ENCODE assay signal across 10 cellular contexts in the genomic region with DNA sequence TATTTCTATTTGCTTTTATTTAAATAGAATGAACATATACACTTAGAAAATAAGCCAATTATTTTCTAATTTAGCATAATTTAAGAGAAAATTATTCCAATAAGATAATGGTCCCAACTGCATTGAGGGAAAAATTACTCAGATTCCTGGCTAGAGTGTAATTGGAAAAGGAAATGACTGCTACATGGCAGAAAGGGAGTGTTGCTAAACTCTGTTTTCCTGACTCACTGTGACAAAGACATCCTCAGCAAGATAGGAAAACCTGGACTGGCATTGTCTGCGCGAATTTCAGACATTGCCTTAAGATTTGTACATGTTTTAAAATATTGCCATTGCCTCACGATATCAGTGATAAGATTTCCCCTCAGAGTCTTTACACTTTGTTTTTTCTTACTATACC. TPM values are rescaled to one million over a fixed set of nuclear protein-coding genes. Genes with fewer than 3 reads are reported as not detected.
DNase-seq lines count a peak whose midpoint lies in the region; ATAC-seq and TF ChIP-seq lines count a peak whose summit lies in the region.
"Had no signal": no experiment of that assay in that cellular context is flagged by ENCODE, and none has a peak within 500 bp of the region (broad histone marks: within the 10 kb centered on the region; RNA-seq: fewer than 3 reads in every experiment).

No MANE protein-coding gene starts in this region.

- H3K4me3 ChIP-seq in MM.1S (ENCODE audit: low read length) = no peak overlapping the region

- H4K20me1 ChIP-seq in MM.1S (ENCODE audit: insufficient read depth, low read length) = no peaks in the 10 kb centered on the region

- DNase-seq in COLO829 (ENCODE audit: low spot score) = peak; percentile 40
- DNase-seq in M059J (ENCODE audit: low read depth) = peak; percentile 68
- no peak for DNase-seq in central memory CD8-positive, alpha-beta T cell (ENCODE audit: low spot score in 2 of 2)
- DNase-seq in natural killer cell = no peak
- DNase-seq in epidermal melanocyte (ENCODE audit: insufficient read length, low spot score) = no peak
- no peak for DNase-seq in MM.1S
- no peak for DNase-seq in activated gamma-delta T cell (lab: John Stamatoyannopoulos, UW)
- DNase-seq in globus pallidus (ENCODE audit: low spot score) = no peak
- DNase-seq: NCI-H510A; stimulated activated CD4-positive, alpha-beta T cell treated with anti-CD3 and anti-CD28 coated beads, Interleukin-4, amount 100 ng/mL, for 4 hours had no signal

- intact Hi-C loops in natural killer cell (cut with micrococcal nuclease) = no loop called here

- H3K27ac Mint-ChIP-seq in central memory CD8-positive, alpha-beta T cell (ENCODE audit: low read depth) = peak overlapping the region; percentile 41
- peak overlapping the region in 1 of 2 donors; percentile 42 for H3K27ac Mint-ChIP-seq in natural killer cell

- ATAC-seq in central memory CD8-positive, alpha-beta T cell (replicated peaks; ENCODE audit: extremely low read depth, poor library complexity, severe bottlenecking) = no peak
- no peak for ATAC-seq in natural killer cell

- H3K27ac ChIP-seq in MM.1S (ENCODE audit: low read length) = no peak overlapping the region

- no peaks in the 10 kb centered on the region for H3F3A ChIP-seq in MM.1S (ENCODE audit: insufficient read depth, low read length)

- H3K9me3 ChIP-seq in MM.1S (replicated peaks; ENCODE audit: insufficient read depth, low read length) = no peaks in the 10 kb centered on the region

- TF ChIP-seq CTCF in natural killer cell (IDR thresholded peaks at IDR 0.05) (no peak), MM.1S (IDR thresholded peaks at IDR 0.05; ENCODE audit: low read length) (no peak)

- H2AFZ ChIP-seq in MM.1S (ENCODE audit: low read length) = no peak overlapping the region

- H3K36me3 Mint-ChIP-seq in central memory CD8-positive, alpha-beta T cell (ENCODE audit: insufficient read depth) = peaks cover 14% of the 10 kb centered on the region
- no peaks in the 10 kb centered on the region for H3K36me3 Mint-ChIP-seq in natural killer cell

- no peaks in the 10 kb centered on the region for H3K9me3 Mint-ChIP-seq in central memory CD8-positive, alpha-beta T cell
- no peaks in the 10 kb centered on the region for H3K9me3 Mint-ChIP-seq in natural killer cell

- no peak overlapping the region for H3K9ac ChIP-seq in MM.1S (ENCODE audit: low read length)

- H3K4me1 Mint-ChIP-seq in central memory CD8-positive, alpha-beta T cell = peaks cover 38% of the 10 kb centered on the region
- peaks cover 34 to 37% of the 10 kb centered on the region in 2 donors for H3K4me1 Mint-ChIP-seq in natural killer cell

- no peaks in the 10 kb centered on the region for H3K36me3 ChIP-seq in MM.1S (replicated peaks; ENCODE audit: insufficient read depth, low read length)

- no peaks in the 10 kb centered on the region for H3K27me3 ChIP-seq in MM.1S (replicated peaks; ENCODE audit: insufficient read depth, low read length)

- peaks cover 13% of the 10 kb centered on the region for H3K4me1 ChIP-seq in MM.1S (ENCODE audit: low read length)

- peak overlapping the region; percentile 32 for H3K4me3 Mint-ChIP-seq in central memory CD8-positive, alpha-beta T cell
- peak overlapping the region; percentile 80 for H3K4me3 Mint-ChIP-seq in natural killer cell

- H3K79me2 ChIP-seq in MM.1S (ENCODE audit: low read length) = no peaks in the 10 kb centered on the region

- no peaks in the 10 kb centered on the region for H3K9me2 ChIP-seq in MM.1S (replicated peaks; ENCODE audit: insufficient read depth, low read length)

- H3K4me2 ChIP-seq in MM.1S (ENCODE audit: low read depth, low read length) = no peak overlapping the region

- no peaks in the 10 kb centered on the region for H3K27me3 Mint-ChIP-seq in central memory CD8-positive, alpha-beta T cell
- no peaks in the 10 kb centered on the region for H3K27me3 Mint-ChIP-seq in natural killer cell (ENCODE audit: low read depth in 2 of 2)

RNA-seq across cellular contexts. Expression of a gene that starts 8.2 kb away (rescaled TPM):
- total RNA-seq in M059J (2014; rRNA removed; shearing (Covaris generic)) = 0.10 TPM in 1 of 2 replicates, not detected in the other
- 1 to 10 TPM in 1 of 3 donors, under 1 TPM in 2; 0.45 to 2.5 (median 0.64) TPM for total RNA-seq in natural killer cell

Comparison
In these comparisons a context has a peak if more than half of its experiments do, and no peak if none do; other contexts are left out.
1. DNase-seq: peak in COLO829 (single experiment) and M059J (single experiment); none in central memory CD8-positive, alpha-beta T cell (0 of 2), natural killer cell (single experiment), epidermal melanocyte (single experiment), MM.1S (single experiment), activated gamma-delta T cell (single experiment) and globus pallidus (single experiment).